In the genomic region with DNA sequence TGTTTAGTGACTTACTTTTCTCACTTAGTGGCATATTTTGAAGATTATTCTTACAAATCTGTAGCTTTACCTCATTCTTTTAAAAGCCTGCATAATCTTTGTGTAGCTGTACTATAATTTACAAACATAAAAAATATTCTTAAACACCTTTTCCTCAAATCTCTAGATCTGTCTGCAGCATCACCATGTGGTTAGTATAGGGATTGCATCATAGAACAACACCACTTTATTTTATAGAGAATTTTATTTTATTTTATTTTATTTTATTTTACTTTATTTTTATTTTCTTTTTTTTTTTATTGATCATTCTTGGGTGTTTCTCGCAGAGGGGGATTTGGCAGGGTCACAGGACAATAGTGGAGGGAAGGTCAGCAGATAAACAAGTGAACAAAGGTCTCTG, we compare ENCODE assay signal across 8 cellular contexts. TPM values are rescaled to one million over a fixed set of nuclear protein-coding genes. Genes with fewer than 3 reads are reported as not detected.
A peak's percentile ranks its signal among the peaks of the same experiment; 100 is the strongest.
DNase-seq lines count a peak whose midpoint lies in the region; ATAC-seq, FAIRE-seq and TF ChIP-seq lines count a peak whose summit lies in the region.
"Not testable (repeated sequence)": the region's sequence is repeated elsewhere in the genome, so short reads cannot be mapped to it uniquely, and the experiment has no call there.

No MANE protein-coding gene starts in this region.

- not testable (repeated sequence) for H3K36me3 ChIP-seq in IMR-90 (ENCODE audit: control insufficient read depth, insufficient read depth, low read length); left ventricle myocardium inferior; neural progenitor cell

- not testable (repeated sequence) for H3K4me1 Mint-ChIP-seq in neural progenitor cell

- ATAC-seq in IMR-90 (ENCODE audit: low read depth), result 0 out of 2 replicates have a peak, but pooled peaks have one; percentile 35

- dilution Hi-C loops in IMR-90 (cut with HindIII; ENCODE audit: low sequenced_read_pairs, unreplicated experiment), result not testable (repeated sequence)

- not testable (repeated sequence) for H3K27ac Mint-ChIP-seq in neural progenitor cell

- not testable (repeated sequence) for H3K9me3 Mint-ChIP-seq in neural progenitor cell

- H3K79me1 ChIP-seq in IMR-90 (ENCODE audit: low read depth in 1 of 2, low read length in 2 of 2), result not testable (repeated sequence)

- H3K9ac ChIP-seq in IMR-90 (ENCODE audit: low read depth, low read length); neural progenitor cell: not testable (repeated sequence)

- H2BK120ac ChIP-seq in IMR-90 (ENCODE audit: low read depth, low read length), result not testable (repeated sequence)

- DNase-seq in DMS53 treated with DMSO at 0.1 percent for 48 hours (lab: John Stamatoyannopoulos, UW; ENCODE audit: unreplicated experiment), result peak; percentile 1
- peak; percentile 43 for DNase-seq in IMR-90
- DNase-seq in NCI-H748 treated with DMSO at 0.1 percent for 48 hours (lab: John Stamatoyannopoulos, UW), result peak; percentile 8
- DNase-seq in dermis blood vessel endothelial cell, result peak; percentile 53
- DNase-seq in left ventricle myocardium inferior; neural progenitor cell (ENCODE audit: low spot score): not testable (repeated sequence)

- H4K20me1 ChIP-seq in IMR-90 (ENCODE audit: insufficient read depth, low read length); neural progenitor cell (ENCODE audit: low read depth): not testable (repeated sequence)

- not testable (repeated sequence) for H3K27me3 Mint-ChIP-seq in neural progenitor cell (ENCODE audit: insufficient read depth, low read depth)

- H3K4me3 Mint-ChIP-seq in neural progenitor cell, result not testable (repeated sequence)

- H3K4me2 ChIP-seq in IMR-90 (ENCODE audit: low read depth, low read length); neural progenitor cell: not testable (repeated sequence)

- H2BK20ac ChIP-seq in IMR-90 (ENCODE audit: low read depth, low read length), result not testable (repeated sequence)

- POLR2A ChIA-PET in IMR-90 (lab: Charles Lee; ENCODE audit: unreplicated experiment), result interaction anchor here (0.5 kb wide), 1 partner anchor 85 kb away, joined by 3 read pairs; no protein-coding TSS in a partner anchor

- not testable (repeated sequence) for H4K91ac ChIP-seq in IMR-90 (ENCODE audit: insufficient read depth, low read depth, low read length)

- BruUV-seq in IMR-90 (replicated peaks; lab: Mats Ljungman, UMichigan), result not testable (repeated sequence)

- FAIRE-seq in A204.1 (lab: Jason Lieb, UNC), result peak; percentile 98

- not testable (repeated sequence) for H3K9me3 ChIP-seq in IMR-90 (ENCODE audit: control insufficient read depth, insufficient read depth, low read length); left ventricle myocardium inferior (replicated peaks); neural progenitor cell (ENCODE audit: low read depth)

- H4K5ac ChIP-seq in IMR-90 (ENCODE audit: low read depth, low read length), result not testable (repeated sequence)

- H4K8ac ChIP-seq in IMR-90 (ENCODE audit: low read depth in 2 of 2, low read length in 2 of 2), result not testable (repeated sequence)

- not testable (repeated sequence) for H3K9me1 ChIP-seq in IMR-90 (ENCODE audit: insufficient read depth, low read length)

- not testable (repeated sequence) for H3K4me3 ChIP-seq in IMR-90 (ENCODE audit: insufficient read depth, low read depth, low read length); left ventricle myocardium inferior; neural progenitor cell

- not testable (repeated sequence) for H2AK5ac ChIP-seq in IMR-90 (ENCODE audit: low read depth, low read length)

- TF ChIP-seq RAD21 in IMR-90 (IDR thresholded peaks at IDR 0.05; ENCODE audit: low read length), result peak; percentile 56

- not testable (repeated sequence) for H3K14ac ChIP-seq in IMR-90 (replicated peaks; ENCODE audit: low read depth, low read length)

- not testable (repeated sequence) for H3K27ac ChIP-seq in IMR-90 (ENCODE audit: insufficient read depth, low read length); VCaP; left ventricle myocardium inferior (replicated peaks); neural progenitor cell

- CTCF ChIA-PET in IMR-90 (lab: Yijun Ruan, JAX), result interaction anchor here (0.6 to 1.0 kb wide), 6 partner anchors 16 to 828 kb away, joined by 3 to 6 read pairs (median 4); no protein-coding TSS in a partner anchor

- intact Hi-C loops in IMR-90 (cut with micrococcal nuclease), result loop anchor here (10.0 kb wide), 1 partner anchor 161 kb away; a partner anchor contains a TSS
- intact Hi-C loops in left ventricle myocardium inferior (cut with micrococcal nuclease), result not testable (repeated sequence)

- not testable (repeated sequence) for H3K79me2 ChIP-seq in neural progenitor cell (ENCODE audit: low read depth)

- H2BK5ac ChIP-seq in IMR-90 (ENCODE audit: low read depth, low read length, poor library complexity, severe bottlenecking), result not testable (repeated sequence)

- H2BK15ac ChIP-seq in IMR-90 (ENCODE audit: low read depth, low read length), result not testable (repeated sequence)

- in situ Hi-C loops in IMR-90 (cut with MboI; ENCODE audit: low sequenced_read_pairs), result not testable (repeated sequence)

- not testable (repeated sequence) for H3K56ac ChIP-seq in IMR-90 (ENCODE audit: extremely low read depth, insufficient read depth, low read length)

- not testable (repeated sequence) for H3K27me3 ChIP-seq in IMR-90 (ENCODE audit: control insufficient read depth, insufficient read depth, low read length); left ventricle myocardium inferior (ENCODE audit: low read depth); neural progenitor cell

- H3K36me3 Mint-ChIP-seq in neural progenitor cell, result not testable (repeated sequence)

- H3F3A ChIP-seq in neural progenitor cell (ENCODE audit: low read depth), result not testable (repeated sequence)

- not testable (repeated sequence) for TF ChIP-seq POLR2A in IMR-90 (IDR thresholded peaks at IDR 0.05; ENCODE audit: low read depth, low read length)

- not testable (repeated sequence) for H3K4ac ChIP-seq in IMR-90 (ENCODE audit: low read depth, low read length)

- not testable (repeated sequence) for H2AFZ ChIP-seq in IMR-90 (replicated peaks; ENCODE audit: low read length, poor library complexity); neural progenitor cell (replicated peaks)

- H2AK9ac ChIP-seq in IMR-90 (replicated peaks; ENCODE audit: low read depth, low read length, poor library complexity), result not testable (repeated sequence)

- H3K18ac ChIP-seq in IMR-90 (ENCODE audit: low read depth, low read length), result not testable (repeated sequence)

- WGBS in IMR-90 (ENCODE audit: extremely low coverage in 2 of 2, insufficient read length in 1 of 2), 2 experiments, result no CpG with 5 or more reads among the region's 1 CpG

- peak; percentile 60 for TF ChIP-seq CTCF in IMR-90 (conservative IDR thresholded peaks at IDR 0.05; ENCODE audit: low read depth, low read length)
- TF ChIP-seq CTCF in VCaP (conservative IDR thresholded peaks at IDR 0.05), result peak; percentile 65
- peak; percentile 65 for TF ChIP-seq CTCF in left ventricle myocardium inferior (IDR thresholded peaks at IDR 0.05; ENCODE audit: borderline replicate concordance)
- TF ChIP-seq CTCF in neural progenitor cell (IDR thresholded peaks at IDR 0.05), result peak; percentile 53

- not testable (repeated sequence) for H3K4me1 ChIP-seq in IMR-90 (ENCODE audit: control insufficient read depth, insufficient read depth, low read length); left ventricle myocardium inferior; neural progenitor cell

- H3K23ac ChIP-seq in IMR-90 (ENCODE audit: low read depth, low read length), result not testable (repeated sequence)

TF ChIP-seq in IMR-90, 13 proteins besides CTCF, POLR2A, EP300 and RAD21:
- peak; percentile 85 for TF ChIP-seq CEBPB (IDR thresholded peaks at IDR 0.05; ENCODE audit: low read depth, low read length)
- TF ChIP-seq SMC3 (IDR thresholded peaks at IDR 0.05; ENCODE audit: low read depth, low read length), result peak; percentile 32; the same call in 1 of the 2 replicates

RNA-seq across cellular contexts. Expression of a gene that starts 6.4 kb away (rescaled TPM):
- total RNA-seq in IMR-90 (2012; rRNA removed) (114 and 129 TPM in 2 replicates), dermis blood vessel endothelial cell (125 and 139 TPM in 2 replicates), left ventricle myocardium inferior (54.7 TPM), neural progenitor cell (ENCODE audit: low replicate concordance) (20.4 and 29.6 TPM in 2 replicates)
- polyA plus RNA-seq in IMR-90 (2012; rRNA removed), result 71.8 and 78.1 TPM in 2 replicates
- 17.4 and 27.4 TPM in 2 replicates for polyA plus RNA-seq in IMR-90 (2012; cell fraction: cytosol; rRNA removed)
- polyA plus RNA-seq in IMR-90 (2012; cell fraction: nucleus; rRNA removed; ENCODE audit: low replicate concordance), result 6.0 and 36.8 TPM in 2 replicates
